In genomic region chr6:119476554-119476953, GRCh38 we compare ENCODE assay signal across 14 cellular contexts.
DNase-seq lines count a peak whose midpoint lies in the region; ATAC-seq lines count a peak whose summit lies in the region.
"Had no signal": no experiment of that assay in that cellular context is flagged by ENCODE, and none has a peak within 500 bp of the region (broad histone marks: within the 10 kb centered on the region; RNA-seq: fewer than 3 reads in every experiment).

No MANE protein-coding gene starts in this region.

- H3K27ac Mint-ChIP-seq in stimulated activated effector memory CD8-positive, alpha-beta T cell treated with anti-CD3 and anti-CD28 coated beads, Interleukin-12 subunit alpha, Interleukin-12 subunit beta, amount 100 ng/mL, for 72 hours, result no peak overlapping the region

- DNase-seq in left colon (no peak), AG08396 (ENCODE audit: low spot score) (no peak), NCI-H2227 treated with DMSO at 0.1 percent for 48 hours (lab: John Stamatoyannopoulos, UW) (no peak), NCI-H1436 (lab: John Stamatoyannopoulos, UW) (no peak)
- DNase-seq in stimulated activated effector memory CD8-positive, alpha-beta T cell treated with anti-CD3 and anti-CD28 coated beads, Interleukin-12 subunit alpha, Interleukin-12 subunit beta, amount 100 ng/mL, for 72 hours (ENCODE audit: low spot score in 2 of 2), result no peak
- DNase-seq: activated T-cell treated with anti-CD3 and anti-CD28 coated beads, Interleukin-2, amount 50 U/mL, for 4 hours; Calu3; heart right ventricle; midbrain; NCI-H510A; stimulated activated naive CD4-positive, alpha-beta T cell treated with Interleukin-2 at 50 U/mL for 16 hours had no signal

- no peaks in the 10 kb centered on the region for H3K36me3 Mint-ChIP-seq in stimulated activated effector memory CD8-positive, alpha-beta T cell treated with anti-CD3 and anti-CD28 coated beads, Interleukin-12 subunit alpha, Interleukin-12 subunit beta, amount 100 ng/mL, for 72 hours

- peaks cover 4% of the 10 kb centered on the region for H3K9me3 Mint-ChIP-seq in stimulated activated effector memory CD8-positive, alpha-beta T cell treated with anti-CD3 and anti-CD28 coated beads, Interleukin-12 subunit alpha, Interleukin-12 subunit beta, amount 100 ng/mL, for 72 hours

- intact Hi-C loops in left colon (cut with DNase I, micrococcal nuclease), result no loop called here

- peak; percentile 90 for ATAC-seq in GM18907 (IDR thresholded peaks at IDR 0.05; ENCODE audit: unreplicated experiment)
- ATAC-seq in GM21786 (IDR thresholded peaks at IDR 0.05; ENCODE audit: unreplicated experiment), result peak; percentile 94
- ATAC-seq in HG03378 (IDR thresholded peaks at IDR 0.05; ENCODE audit: unreplicated experiment), result peak; percentile 83
- peak; percentile 55 for ATAC-seq in left colon
- ATAC-seq in stimulated activated effector memory CD8-positive, alpha-beta T cell treated with anti-CD3 and anti-CD28 coated beads, Interleukin-12 subunit alpha, Interleukin-12 subunit beta, amount 100 ng/mL, for 72 hours, result no peak
- ATAC-seq: activated T-cell treated with anti-CD3 and anti-CD28 coated beads, Interleukin-2, amount 50 U/mL, for 4 hours; heart right ventricle had no signal

- H3K4me1 Mint-ChIP-seq in stimulated activated effector memory CD8-positive, alpha-beta T cell treated with anti-CD3 and anti-CD28 coated beads, Interleukin-12 subunit alpha, Interleukin-12 subunit beta, amount 100 ng/mL, for 72 hours, result no peaks in the 10 kb centered on the region

- no peak overlapping the region for H3K4me3 Mint-ChIP-seq in stimulated activated effector memory CD8-positive, alpha-beta T cell treated with anti-CD3 and anti-CD28 coated beads, Interleukin-12 subunit alpha, Interleukin-12 subunit beta, amount 100 ng/mL, for 72 hours
- H3K4me3 Mint-ChIP-seq: activated T-cell treated with anti-CD3 and anti-CD28 coated beads, Interleukin-2, amount 50 U/mL, for 4 hours had no signal
